1 cellular context compared by ENCODE assay signal in the genomic region with DNA sequence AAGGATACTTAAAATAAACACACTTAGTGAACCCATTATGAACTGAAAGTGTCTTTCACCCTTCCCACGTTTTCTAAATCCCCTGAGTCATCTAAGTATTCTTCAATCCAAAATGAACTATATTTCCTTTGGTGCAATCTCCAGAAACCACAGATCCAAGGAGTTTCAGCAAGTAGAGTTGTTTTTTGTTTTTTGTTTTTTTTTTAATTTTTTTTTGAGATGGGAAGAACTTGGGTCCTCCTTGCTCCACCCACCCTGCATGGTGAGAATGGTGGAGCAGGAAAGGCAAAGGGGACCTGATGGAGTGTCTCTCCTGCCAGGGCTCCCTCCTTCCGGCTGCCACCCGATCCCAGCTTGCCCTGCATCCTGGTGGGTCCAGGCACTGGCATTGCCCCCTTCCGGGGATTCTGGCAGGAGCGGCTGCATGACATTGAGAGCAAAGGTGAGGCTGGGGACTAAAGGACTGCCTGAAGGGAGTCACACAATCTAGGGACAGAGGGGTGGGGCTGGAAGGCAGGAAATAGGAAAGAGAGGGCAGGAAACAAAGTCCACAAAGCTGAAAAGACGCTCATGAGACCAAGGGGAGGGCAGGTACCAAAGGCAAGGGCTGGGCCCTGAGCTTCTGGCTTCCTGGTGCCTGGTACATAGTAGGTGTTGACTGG.
A peak's percentile ranks its signal among the peaks of the same experiment; 100 is the strongest.
TF ChIP-seq lines count a peak whose summit lies in the region.

No MANE protein-coding gene starts in this region.

TF ChIP-seq in HepG2, 621 proteins besides CTCF, POLR2A, EP300 and RAD21 (continued from another document):
- TF ChIP-seq, protein P1, sequence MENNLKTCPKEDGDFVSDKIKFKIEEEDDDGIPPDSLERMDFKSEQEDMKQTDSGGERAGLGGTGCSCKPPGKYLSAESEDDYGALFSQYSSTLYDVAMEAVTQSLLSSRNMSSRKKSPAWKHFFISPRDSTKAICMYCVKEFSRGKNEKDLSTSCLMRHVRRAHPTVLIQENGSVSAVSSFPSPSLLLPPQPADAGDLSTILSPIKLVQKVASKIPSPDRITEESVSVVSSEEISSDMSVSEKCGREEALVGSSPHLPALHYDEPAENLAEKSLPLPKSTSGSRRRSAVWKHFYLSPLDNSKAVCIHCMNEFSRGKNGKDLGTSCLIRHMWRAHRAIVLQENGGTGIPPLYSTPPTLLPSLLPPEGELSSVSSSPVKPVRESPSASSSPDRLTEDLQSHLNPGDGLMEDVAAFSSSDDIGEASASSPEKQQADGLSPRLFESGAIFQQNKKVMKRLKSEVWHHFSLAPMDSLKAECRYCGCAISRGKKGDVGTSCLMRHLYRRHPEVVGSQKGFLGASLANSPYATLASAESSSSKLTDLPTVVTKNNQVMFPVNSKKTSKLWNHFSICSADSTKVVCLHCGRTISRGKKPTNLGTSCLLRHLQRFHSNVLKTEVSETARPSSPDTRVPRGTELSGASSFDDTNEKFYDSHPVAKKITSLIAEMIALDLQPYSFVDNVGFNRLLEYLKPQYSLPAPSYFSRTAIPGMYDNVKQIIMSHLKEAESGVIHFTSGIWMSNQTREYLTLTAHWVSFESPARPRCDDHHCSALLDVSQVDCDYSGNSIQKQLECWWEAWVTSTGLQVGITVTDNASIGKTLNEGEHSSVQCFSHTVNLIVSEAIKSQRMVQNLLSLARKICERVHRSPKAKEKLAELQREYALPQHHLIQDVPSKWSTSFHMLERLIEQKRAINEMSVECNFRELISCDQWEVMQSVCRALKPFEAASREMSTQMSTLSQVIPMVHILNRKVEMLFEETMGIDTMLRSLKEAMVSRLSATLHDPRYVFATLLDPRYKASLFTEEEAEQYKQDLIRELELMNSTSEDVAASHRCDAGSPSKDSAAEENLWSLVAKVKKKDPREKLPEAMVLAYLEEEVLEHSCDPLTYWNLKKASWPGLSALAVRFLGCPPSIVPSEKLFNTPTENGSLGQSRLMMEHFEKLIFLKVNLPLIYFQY (CRISPR knock-in tag; IDR thresholded peaks at IDR 0.05; ENCODE audit: borderline replicate concordance) = no peak
- TF ChIP-seq ARNT2 (CRISPR knock-in tag; IDR thresholded peaks at IDR 0.05; ENCODE audit: low read depth) (no peak), GATAD1 (CRISPR knock-in tag; IDR thresholded peaks at IDR 0.05) (peak; percentile 45; the same call in 1 of the 2 replicates), JDP2 (CRISPR knock-in tag; IDR thresholded peaks at IDR 0.05; ENCODE audit: borderline replicate concordance) (no peak), ZNF652 (CRISPR knock-in tag; IDR thresholded peaks at IDR 0.05; ENCODE audit: borderline replicate concordance, low read depth) (no peak), CEBPB (IDR thresholded peaks at IDR 0.05; ENCODE audit: borderline replicate concordance, low read depth, low read length) (no peak), SP4 (CRISPR knock-in tag; IDR thresholded peaks at IDR 0.05) (peak; percentile 57; the same call in 1 of the 2 replicates), ZNF17 (CRISPR knock-in tag; IDR thresholded peaks at IDR 0.05) (no peak), ZNF432 (CRISPR knock-in tag; IDR thresholded peaks at IDR 0.05; ENCODE audit: borderline replicate concordance) (no peak), TP53 (CRISPR knock-in tag; conservative IDR thresholded peaks at IDR 0.05) (no peak), ZNF567 (CRISPR knock-in tag; IDR thresholded peaks at IDR 0.05; ENCODE audit: borderline replicate concordance) (no peak), ZNF83 (CRISPR knock-in tag; IDR thresholded peaks at IDR 0.05; ENCODE audit: borderline replicate concordance) (no peak)
- TF ChIP-seq, protein P2, sequence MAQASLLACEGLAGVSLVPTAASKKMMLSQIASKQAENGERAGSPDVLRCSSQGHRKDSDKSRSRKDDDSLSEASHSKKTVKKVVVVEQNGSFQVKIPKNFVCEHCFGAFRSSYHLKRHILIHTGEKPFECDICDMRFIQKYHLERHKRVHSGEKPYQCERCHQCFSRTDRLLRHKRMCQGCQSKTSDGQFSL (CRISPR knock-in tag; IDR thresholded peaks at IDR 0.05) = 0 out of 2 replicates have a peak, but pooled peaks have one; percentile 29
- TF ChIP-seq, protein P3, sequence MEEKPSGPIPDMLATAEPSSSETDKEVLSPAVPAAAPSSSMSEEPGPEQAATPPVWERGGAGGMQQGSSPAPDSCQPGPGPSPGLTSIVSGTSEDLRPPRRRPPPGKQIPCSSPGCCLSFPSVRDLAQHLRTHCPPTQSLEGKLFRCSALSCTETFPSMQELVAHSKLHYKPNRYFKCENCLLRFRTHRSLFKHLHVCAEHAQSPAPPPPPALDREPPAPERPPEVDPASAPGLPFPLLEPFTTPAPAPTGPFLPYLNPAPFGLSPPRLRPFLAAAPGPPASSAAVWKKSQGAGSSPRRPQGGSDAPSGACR (CRISPR knock-in tag; IDR thresholded peaks at IDR 0.05) = no peak
- TF ChIP-seq, protein P4, sequence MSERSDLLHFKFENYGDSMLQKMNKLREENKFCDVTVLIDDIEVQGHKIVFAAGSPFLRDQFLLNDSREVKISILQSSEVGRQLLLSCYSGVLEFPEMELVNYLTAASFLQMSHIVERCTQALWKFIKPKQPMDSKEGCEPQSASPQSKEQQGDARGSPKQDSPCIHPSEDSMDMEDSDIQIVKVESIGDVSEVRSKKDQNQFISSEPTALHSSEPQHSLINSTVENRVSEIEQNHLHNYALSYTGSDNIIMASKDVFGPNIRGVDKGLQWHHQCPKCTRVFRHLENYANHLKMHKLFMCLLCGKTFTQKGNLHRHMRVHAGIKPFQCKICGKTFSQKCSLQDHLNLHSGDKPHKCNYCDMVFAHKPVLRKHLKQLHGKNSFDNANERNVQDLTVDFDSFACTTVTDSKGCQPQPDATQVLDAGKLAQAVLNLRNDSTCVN (CRISPR knock-in tag; IDR thresholded peaks at IDR 0.05; ENCODE audit: borderline replicate concordance) = no peak
